ENCODE assay signal across 10 cellular contexts in genomic region chr10:62653254-62653653, GRCh38.
DNase-seq lines count a peak whose midpoint lies in the region; ATAC-seq and TF ChIP-seq lines count a peak whose summit lies in the region.
"Had no signal": no experiment of that assay in that cellular context is flagged by ENCODE, and none has a peak within 500 bp of the region (broad histone marks: within the 10 kb centered on the region; RNA-seq: fewer than 3 reads in every experiment).

No MANE protein-coding gene starts in this region.

- TF ChIP-seq CTCF in SK-N-SH (IDR thresholded peaks at IDR 0.05): no peak
- TF ChIP-seq CTCF in vagina (IDR thresholded peaks at IDR 0.05): no peak
- TF ChIP-seq CTCF in osteoblast (IDR thresholded peaks at IDR 0.05; ENCODE audit: extremely low read depth, low read depth, low read length): no peak

- H3K9me2 ChIP-seq in SK-N-SH: no peaks in the 10 kb centered on the region

- H3K27ac Mint-ChIP-seq in memory B cell: peak overlapping the region; percentile 5

- no peaks in the 10 kb centered on the region for H3K36me3 ChIP-seq in SK-N-SH (replicated peaks in 1 of 2; ENCODE audit: control insufficient read depth in 1 of 2, insufficient read depth in 2 of 2, low read length in 1 of 2)
- H3K36me3 ChIP-seq in vagina: no peaks in the 10 kb centered on the region
- no peaks in the 10 kb centered on the region for H3K36me3 ChIP-seq in osteoblast (ENCODE audit: insufficient read depth, low read length)

- peaks cover 10% of the 10 kb centered on the region for H3K9me3 Mint-ChIP-seq in memory B cell

- no peak overlapping the region for H3K4me3 ChIP-seq in SK-N-SH (ENCODE audit: low read depth in 2 of 2, low read length in 1 of 2)
- H3K4me3 ChIP-seq in vagina: no peak overlapping the region
- no peak overlapping the region for H3K4me3 ChIP-seq in osteoblast (ENCODE audit: insufficient read depth, low read length)
- H3K4me3 ChIP-seq: psoas muscle had no signal

- ATAC-seq in GM18868 (IDR thresholded peaks at IDR 0.05; ENCODE audit: unreplicated experiment) (peak; percentile 77), HG02571 (IDR thresholded peaks at IDR 0.05; ENCODE audit: unreplicated experiment) (peak; percentile 74), HG03520 (IDR thresholded peaks at IDR 0.05; ENCODE audit: unreplicated experiment) (peak; percentile 73), memory B cell (ENCODE audit: low read depth) (peak; percentile 90)
- ATAC-seq: HepG2, psoas muscle had no signal

- H3K27me3 ChIP-seq in SK-N-SH (ENCODE audit: insufficient read depth): no peaks in the 10 kb centered on the region
- H3K27me3 ChIP-seq in vagina: no peaks in the 10 kb centered on the region
- no peaks in the 10 kb centered on the region for H3K27me3 ChIP-seq in osteoblast (ENCODE audit: insufficient read depth, low read length)

- CTCF ChIA-PET in SK-N-SH (lab: Yijun Ruan, JAX): no interaction called here

- peaks cover 4% of the 10 kb centered on the region for H3K36me3 Mint-ChIP-seq in memory B cell

- H4K20me1 ChIP-seq in SK-N-SH (ENCODE audit: insufficient read depth): no peaks in the 10 kb centered on the region
- H4K20me1 ChIP-seq in osteoblast (ENCODE audit: insufficient read depth, low read length): no peaks in the 10 kb centered on the region

- no peaks in the 10 kb centered on the region for H3F3A ChIP-seq in SK-N-SH (replicated peaks; ENCODE audit: insufficient read depth)

- H3K27ac ChIP-seq in SK-N-SH (ENCODE audit: low read depth in 2 of 2, low read length in 1 of 2) (no peak overlapping the region), vagina (no peak overlapping the region), osteoblast (ENCODE audit: low read depth, low read length) (no peak overlapping the region)
- H3K27ac ChIP-seq: psoas muscle had no signal

- H3K79me2 ChIP-seq in SK-N-SH (ENCODE audit: insufficient read depth) (no peaks in the 10 kb centered on the region), osteoblast (ENCODE audit: insufficient read depth, low read length) (no peaks in the 10 kb centered on the region)

- H3K9me3 ChIP-seq in SK-N-SH (no peaks in the 10 kb centered on the region), vagina (no peaks in the 10 kb centered on the region), osteoblast (ENCODE audit: low read depth, low read length) (no peaks in the 10 kb centered on the region)
- H3K9me3 ChIP-seq: psoas muscle had no signal

- H2AFZ ChIP-seq in SK-N-SH (ENCODE audit: low read depth) (no peak overlapping the region), osteoblast (ENCODE audit: low read length) (no peak overlapping the region)

- TF ChIP-seq POLR2A in vagina (IDR thresholded peaks at IDR 0.05): no peak

- H3K4me3 Mint-ChIP-seq in memory B cell: peak overlapping the region; percentile 41

- H3K4me2 ChIP-seq in SK-N-SH: no peak overlapping the region
- no peak overlapping the region for H3K4me2 ChIP-seq in osteoblast (ENCODE audit: insufficient read depth, low read length)

- POLR2A ChIA-PET in SK-N-SH (lab: Yijun Ruan, JAX): no interaction called here

- 54% methylated on average over 6 of the region's 6 CpGs for WGBS in SK-N-SH (ENCODE audit: low lambda C conversion rate)

- no peak overlapping the region for H3K9ac ChIP-seq in SK-N-SH

- intact Hi-C loops in vagina (cut with DNase I): no loop called here

- no peak for TF ChIP-seq EP300 in SK-N-SH (IDR thresholded peaks at IDR 0.05; ENCODE audit: borderline replicate concordance in 1 of 2, low read depth in 1 of 2, low read length in 1 of 2)

- H3K27me3 Mint-ChIP-seq in memory B cell: no peaks in the 10 kb centered on the region

- TF ChIP-seq RAD21 in SK-N-SH (IDR thresholded peaks at IDR 0.05; ENCODE audit: low read length): no peak

- peaks cover 25% of the 10 kb centered on the region for H3K4me1 Mint-ChIP-seq in memory B cell

- peak; percentile 33 to 55 for DNase-seq in memory B cell (ENCODE audit: low spot score in 2 of 2)
- DNase-seq in SK-N-SH: no peak
- no peak for DNase-seq in vagina (ENCODE audit: extremely low spot score in 2 of 2)
- no peak for DNase-seq in NCI-H187 (lab: John Stamatoyannopoulos, UW)
- DNase-seq in osteoblast (ENCODE audit: insufficient read length, low spot score, missing footprints): no peak
- DNase-seq: psoas muscle had no signal

- peaks cover 0 to 14% of the 10 kb centered on the region in 2 experiments; a peak in 1 of 4 replicates for H3K4me1 ChIP-seq in SK-N-SH (ENCODE audit: control insufficient read depth in 1 of 2, insufficient read depth in 2 of 2, low read depth in 1 of 2, low read length in 1 of 2)
- peaks cover 6% of the 10 kb centered on the region for H3K4me1 ChIP-seq in vagina
- H3K4me1 ChIP-seq in osteoblast (ENCODE audit: insufficient read depth, low read length): peaks cover 34% of the 10 kb centered on the region
- H3K4me1 ChIP-seq: psoas muscle had no signal

TF ChIP-seq in SK-N-SH, 30 proteins besides CTCF, POLR2A, EP300 and RAD21 (continues in another document):
- TF ChIP-seq MEF2A (IDR thresholded peaks at IDR 0.05; ENCODE audit: borderline replicate concordance, low read depth) (no peak), TCF12 (IDR thresholded peaks at IDR 0.05) (no peak), NFIC (IDR thresholded peaks at IDR 0.05; ENCODE audit: borderline replicate concordance) (no peak), TAF1 (IDR thresholded peaks at IDR 0.05; ENCODE audit: borderline replicate concordance, low read depth, low read length) (no peak), POLR2AphosphoS5 (IDR thresholded peaks at IDR 0.05; ENCODE audit: low read depth, low read length) (no peak), MAX (IDR thresholded peaks at IDR 0.05; ENCODE audit: low read depth) (no peak), FOXM1 (IDR thresholded peaks at IDR 0.05; ENCODE audit: low read depth) (no peak), USF2 (IDR thresholded peaks at IDR 0.05; ENCODE audit: borderline replicate concordance, low read depth, low read length) (no peak), ELF1 (IDR thresholded peaks at IDR 0.05) (no peak), GATA2 (CRISPR knock-in tag; IDR thresholded peaks at IDR 0.05) (no peak), REST (IDR thresholded peaks at IDR 0.05; ENCODE audit: low read depth, low read length) (no peak), CHD2 (IDR thresholded peaks at IDR 0.05; ENCODE audit: low read length, partially characterized antibody) (no peak), USF1 (IDR thresholded peaks at IDR 0.05; ENCODE audit: borderline replicate concordance, low read depth) (no peak), ZBTB33 (IDR thresholded peaks at IDR 0.05; ENCODE audit: borderline replicate concordance, low read depth) (no peak)

Comparison
In these comparisons a context has a peak if more than half of its experiments do, and no peak if none do; other contexts are left out.
1. DNase-seq: peak in memory B cell (2 of 2); none in SK-N-SH (single experiment), vagina (0 of 2), NCI-H187 (0 of 2) and osteoblast (single experiment).
2. Peak in every context shown above with its lines, with median percentiles within 50 percentile points of each other: ATAC-seq.